ENCODE assay signal across 8 cellular contexts in genomic region chr12:55742719-55743130, GRCh38. TPM values are rescaled to one million over a fixed set of nuclear protein-coding genes. Genes with fewer than 3 reads are reported as not detected.
A peak's percentile ranks its signal among the peaks of the same experiment; 100 is the strongest.
DNase-seq lines count a peak whose midpoint lies in the region; FAIRE-seq and TF ChIP-seq lines count a peak whose summit lies in the region.

Gene GDF11 (plus strand): TSS chr12:55743122. CDS start chr12:55743317, 195 bp downstream.

- H3K4me3 ChIP-seq in endothelial cell of umbilical vein (replicated peaks in 1 of 3; ENCODE audit: insufficient read depth in 1 of 3, low read depth in 1 of 3, low read length in 3 of 3): peak within 1 kb of the TSS; percentile 2 to 75 (median 35)

- peaks cover 46% of the 10 kb centered on the region for H3K4me1 Mint-ChIP-seq in mesothelial cell of epicardium

- no peak for TF ChIP-seq POLR2A in endothelial cell of umbilical vein (IDR thresholded peaks at IDR 0.05; ENCODE audit: low read depth, low read length)

- TF ChIP-seq CTCF in endothelial cell of umbilical vein (IDR thresholded peaks at IDR 0.05; ENCODE audit: extremely low read depth in 1 of 2, insufficient read depth in 1 of 2, low read depth in 1 of 2, low read length in 2 of 2) (no peak), mesothelial cell of epicardium (IDR thresholded peaks at IDR 0.05; ENCODE audit: unreplicated experiment) (no peak)

- no peaks in the 10 kb centered on the region for H3K9me3 ChIP-seq in endothelial cell of umbilical vein (replicated peaks; ENCODE audit: control insufficient read depth, insufficient read depth, low read length)

- H3K4me2 ChIP-seq in endothelial cell of umbilical vein (ENCODE audit: insufficient read depth, low read length): peak within 1 kb of the TSS; percentile 68

- no peaks in the 10 kb centered on the region for H3K9me3 Mint-ChIP-seq in mesothelial cell of epicardium

- DNase-seq in activated T-cell treated with anti-CD3 and anti-CD28 coated beads for 1 hour (ENCODE audit: low read depth) (peak; percentile 57), activated T-cell treated with anti-CD3 and anti-CD28 coated beads for 4 hours (no peak), HT-29 (ENCODE audit: low spot score) (peak; percentile 48), NOMO-1 treated with DMSO at 0.1 percent for 48 hours (lab: John Stamatoyannopoulos, UW; ENCODE audit: unreplicated experiment) (peak; percentile 60), endothelial cell of umbilical vein (ENCODE audit: low read depth, low spot score) (peak; percentile 64), mesothelial cell of epicardium (ENCODE audit: low spot score in 2 of 2, unreplicated experiment in 2 of 2) (peak; percentile 62 to 76)
- DNase-seq in activated CD8-positive, alpha-beta memory T cell treated with anti-CD3 and anti-CD28 coated beads for 48 hours (ENCODE audit: low read depth in 2 of 3, low spot score in 2 of 3): peak in 2 of 3 experiments; percentile 45 to 58
- DNase-seq in stimulated activated CD8-positive, alpha-beta memory T cell treated with anti-CD3 and anti-CD28 coated beads, Interleukin-4, amount 100 ng/mL, for 24 hours (ENCODE audit: low read depth): peak; percentile 62

- peak within 1 kb of the TSS; percentile 90 for H3K4me3 Mint-ChIP-seq in mesothelial cell of epicardium

- BruUV-seq in endothelial cell of umbilical vein (replicated peaks; lab: Mats Ljungman, UMichigan): no TSS peak

- H3K4me1 ChIP-seq in endothelial cell of umbilical vein (ENCODE audit: control insufficient read depth, extremely low read depth, insufficient read depth, low read length): peaks cover 18% of the 10 kb centered on the region

- H3K36me3 ChIP-seq in endothelial cell of umbilical vein (ENCODE audit: control insufficient read depth in 2 of 2, extremely low read depth in 1 of 2, insufficient read depth in 2 of 2, low read length in 2 of 2): no peaks in the 10 kb centered on the region

- H3K9me1 ChIP-seq in endothelial cell of umbilical vein (replicated peaks; ENCODE audit: control insufficient read depth, extremely low read depth, insufficient read depth, low read length): no peaks in the 10 kb centered on the region

- H3K27me3 ChIP-seq in endothelial cell of umbilical vein (ENCODE audit: control insufficient read depth in 2 of 2, insufficient read depth in 2 of 2, low read length in 2 of 2): no peaks in the 10 kb centered on the region

- intact Hi-C loops in endothelial cell of umbilical vein (cut with micrococcal nuclease): loop anchor here (1.0 kb wide), 1 partner anchor 376 kb away; the partner anchor contains the start of gene ZC3H10

- POLR2A ChIA-PET in endothelial cell of umbilical vein (lab: Charles Lee): no interaction called here

- FAIRE-seq in endothelial cell of umbilical vein (lab: Jason Lieb, UNC): peak; percentile 56

- CTCF ChIA-PET in endothelial cell of umbilical vein (lab: Charles Lee): interaction anchor here (1.0 to 2.9 kb wide), 6 partner anchors 9 to 342 kb away, joined by 3 to 12 read pairs (median 4); partner anchors contain the start of genes ORMDL2 and SARNP

- dilution Hi-C loops in endothelial cell of umbilical vein (cut with MboI; ENCODE audit: extremely low pct_ligation_motif_present, low sequenced_read_pairs): no loop called here

- no peaks in the 10 kb centered on the region for H3K79me2 ChIP-seq in endothelial cell of umbilical vein (ENCODE audit: control insufficient read depth, insufficient read depth, low read length)

- peak within 1 kb of the TSS; percentile 47 for H3K9ac ChIP-seq in endothelial cell of umbilical vein (replicated peaks; ENCODE audit: extremely low read depth, insufficient read depth, low read length)

- no peaks in the 10 kb centered on the region for H4K20me1 ChIP-seq in endothelial cell of umbilical vein (replicated peaks; ENCODE audit: control insufficient read depth, extremely low read depth, insufficient read depth, low read length)

- no peaks in the 10 kb centered on the region for H3K27me3 Mint-ChIP-seq in mesothelial cell of epicardium (ENCODE audit: low read depth)

- no peaks in the 10 kb centered on the region for H3K36me3 Mint-ChIP-seq in mesothelial cell of epicardium

- no peak within 1 kb of the TSS for H3K27ac ChIP-seq in endothelial cell of umbilical vein (ENCODE audit: insufficient read depth, low read depth, low read length)

- peak within 1 kb of the TSS; percentile 94 for H2AFZ ChIP-seq in endothelial cell of umbilical vein (ENCODE audit: low read depth, low read length)

- H3K27ac Mint-ChIP-seq in mesothelial cell of epicardium: peak within 1 kb of the TSS; percentile 94

TF ChIP-seq in endothelial cell of umbilical vein, 7 proteins besides CTCF, POLR2A, EP300 and RAD21:
- no peak for TF ChIP-seq GATA2 (IDR thresholded peaks at IDR 0.05; ENCODE audit: insufficient read depth, insufficient read length, low read depth, low read length)
- TF ChIP-seq EZH2 (IDR thresholded peaks at IDR 0.05; ENCODE audit: borderline replicate concordance, low read depth, low read length, severe bottlenecking): no peak
- TF ChIP-seq POLR2AphosphoS5 (IDR thresholded peaks at IDR 0.05; ENCODE audit: insufficient read depth, low read depth, low read length): no peak
- no peak for TF ChIP-seq MYC (IDR thresholded peaks at IDR 0.05; ENCODE audit: low read depth, low read length)
- no peak for TF ChIP-seq JUN (IDR thresholded peaks at IDR 0.05; ENCODE audit: borderline replicate concordance, insufficient read depth, insufficient read length, low read depth)
- TF ChIP-seq, protein P1, sequence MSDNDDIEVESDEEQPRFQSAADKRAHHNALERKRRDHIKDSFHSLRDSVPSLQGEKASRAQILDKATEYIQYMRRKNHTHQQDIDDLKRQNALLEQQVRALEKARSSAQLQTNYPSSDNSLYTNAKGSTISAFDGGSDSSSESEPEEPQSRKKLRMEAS (IDR thresholded peaks at IDR 0.05; ENCODE audit: insufficient read depth, insufficient read length): no peak
- no peak for TF ChIP-seq FOS (IDR thresholded peaks at IDR 0.05; ENCODE audit: borderline replicate concordance, insufficient read depth, low read length)

RNA-seq across cellular contexts. Expression of gene GDF11, which starts in this region (rescaled TPM):
- total RNA-seq in HT-29 (2014; rRNA removed; shearing (Covaris generic)): 2.0 and 3.8 TPM in 2 replicates
- total RNA-seq in endothelial cell of umbilical vein: 18.7 and 19.8 TPM in 2 replicates
- 10.0 and 11.6 TPM in 2 replicates for polyA plus RNA-seq in endothelial cell of umbilical vein
- 7.6 and 9.6 TPM in 2 replicates for polyA plus RNA-seq in endothelial cell of umbilical vein (2011; cell fraction: cytosol; rRNA removed)
- polyA plus RNA-seq in endothelial cell of umbilical vein (2011; cell fraction: nucleus; rRNA removed): 4.3 and 4.6 TPM in 2 replicates
- 18.4 and 22.3 TPM in 2 replicates for polyA plus RNA-seq in endothelial cell of umbilical vein (2012)
- polyA minus RNA-seq in endothelial cell of umbilical vein: 7.5 and 10.6 TPM in 2 replicates
- 3.0 TPM for polyA minus RNA-seq in endothelial cell of umbilical vein (2011; cell fraction: cytosol; rRNA and poly(A)+ RNA removed)
- polyA minus RNA-seq in endothelial cell of umbilical vein (2011; cell fraction: nucleus; rRNA and poly(A)+ RNA removed): 2.3 and 5.0 TPM in 2 replicates
- total RNA-seq in mesothelial cell of epicardium: 17.0 to 18.7 TPM (median 18.1 TPM) in 3 replicates
